ENCODE assay signal across 11 cellular contexts in the genomic region with DNA sequence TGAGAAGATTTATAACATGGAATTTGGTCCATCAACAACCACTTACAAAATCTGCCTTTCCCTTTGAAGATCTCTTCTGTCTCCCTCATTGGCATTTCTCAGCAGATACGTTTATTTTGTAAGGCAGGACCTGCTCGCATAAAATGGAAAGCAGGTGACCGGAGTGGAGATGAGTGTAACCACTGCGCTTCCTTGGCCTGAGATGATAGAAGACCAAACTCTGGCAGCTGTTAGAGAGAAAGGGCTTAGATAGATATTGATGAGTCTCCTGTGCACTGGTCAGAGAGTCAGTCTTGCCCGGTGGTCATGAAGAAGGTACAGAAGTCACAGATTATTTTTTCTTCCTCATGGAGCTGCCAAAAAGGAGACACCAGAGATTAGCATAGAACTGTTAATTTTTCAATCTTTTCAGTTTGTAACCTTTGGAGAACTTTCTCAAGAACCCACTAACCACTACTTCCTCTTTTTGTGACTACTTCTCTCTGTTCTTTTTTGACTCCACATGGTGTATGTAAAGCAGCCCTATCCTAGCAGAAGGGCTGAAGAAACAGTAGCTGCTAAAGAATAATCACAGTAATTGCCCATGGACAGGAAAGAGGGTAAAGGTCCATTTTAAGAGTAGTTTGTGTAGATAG. TPM values are rescaled to one million over a fixed set of nuclear protein-coding genes. Genes with fewer than 3 reads are reported as not detected.
DNase-seq lines count a peak whose midpoint lies in the region; ATAC-seq and TF ChIP-seq lines count a peak whose summit lies in the region.
"Had no signal": no experiment of that assay in that cellular context is flagged by ENCODE, and none has a peak within 500 bp of the region (broad histone marks: within the 10 kb centered on the region; RNA-seq: fewer than 3 reads in every experiment).

No MANE protein-coding gene starts in this region.

- DNase-seq in GM23338 (ENCODE audit: low spot score) (no peak), left lung (no peak), hypothalamus (lab: John Stamatoyannopoulos, UW) (no peak), ascending aorta (ENCODE audit: low spot score in 2 of 2) (no peak), HEK293T (ENCODE audit: extremely low spot score) (no peak)
- DNase-seq in activated T-cell treated with anti-CD3 and anti-CD28 coated beads, Interleukin-2, amount 50 U/mL, for 1 hour = no peak
- DNase-seq: activated CD4-positive, alpha-beta memory T cell treated with anti-CD3 and anti-CD28 coated beads for 36 hours; thyroid gland had no signal

- peaks cover 2% of the 10 kb centered on the region for H3K27me3 Mint-ChIP-seq in GM23338 (ENCODE audit: insufficient read depth, low read depth, poor library complexity)
- H3K27me3 Mint-ChIP-seq: central memory CD8-positive, alpha-beta T cell had no signal

- ATAC-seq in GM18858 (IDR thresholded peaks at IDR 0.05; ENCODE audit: unreplicated experiment) (peak; percentile 97), GM23338 (no peak), HG03571 (IDR thresholded peaks at IDR 0.05; ENCODE audit: unreplicated experiment) (peak; percentile 96), left lung (peak; percentile 35)

- H3K4me1 ChIP-seq in GM23338 (ENCODE audit: insufficient read depth) (no peaks in the 10 kb centered on the region), left lung (peaks cover 0 to 13% of the 10 kb centered on the region in 2 donors), ascending aorta (no peaks in the 10 kb centered on the region)
- H3K4me1 ChIP-seq: thyroid gland had no signal

- no peak overlapping the region for H3K4me2 ChIP-seq in GM23338

- intact Hi-C loops in left lung (cut with DNase I) (no loop called here), ascending aorta (cut with DNase I) (no loop called here)

- H3K27me3 ChIP-seq in GM23338 (ENCODE audit: insufficient read depth) = no peaks in the 10 kb centered on the region
- H3K27me3 ChIP-seq in left lung = peaks cover 0 to 20% of the 10 kb centered on the region in 2 donors
- no peaks in the 10 kb centered on the region for H3K27me3 ChIP-seq in ascending aorta
- H3K27me3 ChIP-seq: thyroid gland had no signal

- H3K79me2 ChIP-seq in GM23338 (replicated peaks; ENCODE audit: insufficient read depth) = no peaks in the 10 kb centered on the region

- H3K36me3 ChIP-seq in GM23338 (ENCODE audit: insufficient read depth) (no peaks in the 10 kb centered on the region), left lung (no peaks in the 10 kb centered on the region), ascending aorta (no peaks in the 10 kb centered on the region)
- H3K36me3 ChIP-seq: thyroid gland had no signal

- no peaks in the 10 kb centered on the region for H3F3A ChIP-seq in GM23338 (replicated peaks; ENCODE audit: low read depth)

- no peaks in the 10 kb centered on the region for H3K9me3 ChIP-seq in left lung
- no peaks in the 10 kb centered on the region for H3K9me3 ChIP-seq in ascending aorta
- H3K9me3 ChIP-seq: thyroid gland had no signal

- CTCF ChIA-PET in HEK293T (lab: Yijun Ruan, JAX) = no interaction called here

- H3K27ac ChIP-seq in GM23338 (ENCODE audit: low read depth) = no peak overlapping the region
- no peak overlapping the region for H3K27ac ChIP-seq in left lung
- H3K27ac ChIP-seq in ascending aorta = no peak overlapping the region
- H3K27ac ChIP-seq: thyroid gland had no signal

- H3K4me1 Mint-ChIP-seq in GM23338 = no peaks in the 10 kb centered on the region

- H3K27ac Mint-ChIP-seq in GM23338 = no peak overlapping the region
- H3K27ac Mint-ChIP-seq: activated CD4-positive, alpha-beta memory T cell treated with anti-CD3 and anti-CD28 coated beads for 36 hours had no signal

- TF ChIP-seq CTCF in GM23338 (conservative IDR thresholded peaks at IDR 0.05; ENCODE audit: low read depth in 2 of 2) (no peak), left lung (IDR thresholded peaks at IDR 0.05) (no peak), ascending aorta (IDR thresholded peaks at IDR 0.05) (no peak)

- H2AFZ ChIP-seq in GM23338 = peak overlapping the region; percentile 25; the same call in 1 of the 2 replicates

- no peaks in the 10 kb centered on the region for H3K36me3 Mint-ChIP-seq in GM23338 (ENCODE audit: low read depth)
- H3K36me3 Mint-ChIP-seq: activated CD4-positive, alpha-beta memory T cell treated with anti-CD3 and anti-CD28 coated beads for 36 hours had no signal

- no peak overlapping the region for H3K4me3 Mint-ChIP-seq in GM23338
- H3K4me3 Mint-ChIP-seq: activated CD4-positive, alpha-beta memory T cell treated with anti-CD3 and anti-CD28 coated beads for 36 hours; central memory CD8-positive, alpha-beta T cell had no signal

- no peak overlapping the region for H3K4me3 ChIP-seq in GM23338
- H3K4me3 ChIP-seq in left lung = no peak overlapping the region
- no peak overlapping the region for H3K4me3 ChIP-seq in ascending aorta
- H3K4me3 ChIP-seq: thyroid gland had no signal

- no peaks in the 10 kb centered on the region for H3K9me3 Mint-ChIP-seq in GM23338
- H3K9me3 Mint-ChIP-seq: activated CD4-positive, alpha-beta memory T cell treated with anti-CD3 and anti-CD28 coated beads for 36 hours; central memory CD8-positive, alpha-beta T cell had no signal

- H4K20me1 ChIP-seq in GM23338 (replicated peaks; ENCODE audit: insufficient read depth) = no peaks in the 10 kb centered on the region

- POLR2A ChIA-PET in HEK293T (lab: Yijun Ruan, JAX) = no interaction called here

- no peaks in the 10 kb centered on the region for H3K9me2 ChIP-seq in GM23338 (ENCODE audit: insufficient read depth)

TF ChIP-seq in GM23338, 12 proteins besides CTCF, POLR2A, EP300 and RAD21 (continues in another document):
- no peak for TF ChIP-seq EZH2 (IDR thresholded peaks at IDR 0.05; ENCODE audit: low read depth, unreplicated experiment)
- TF ChIP-seq, protein P1, sequence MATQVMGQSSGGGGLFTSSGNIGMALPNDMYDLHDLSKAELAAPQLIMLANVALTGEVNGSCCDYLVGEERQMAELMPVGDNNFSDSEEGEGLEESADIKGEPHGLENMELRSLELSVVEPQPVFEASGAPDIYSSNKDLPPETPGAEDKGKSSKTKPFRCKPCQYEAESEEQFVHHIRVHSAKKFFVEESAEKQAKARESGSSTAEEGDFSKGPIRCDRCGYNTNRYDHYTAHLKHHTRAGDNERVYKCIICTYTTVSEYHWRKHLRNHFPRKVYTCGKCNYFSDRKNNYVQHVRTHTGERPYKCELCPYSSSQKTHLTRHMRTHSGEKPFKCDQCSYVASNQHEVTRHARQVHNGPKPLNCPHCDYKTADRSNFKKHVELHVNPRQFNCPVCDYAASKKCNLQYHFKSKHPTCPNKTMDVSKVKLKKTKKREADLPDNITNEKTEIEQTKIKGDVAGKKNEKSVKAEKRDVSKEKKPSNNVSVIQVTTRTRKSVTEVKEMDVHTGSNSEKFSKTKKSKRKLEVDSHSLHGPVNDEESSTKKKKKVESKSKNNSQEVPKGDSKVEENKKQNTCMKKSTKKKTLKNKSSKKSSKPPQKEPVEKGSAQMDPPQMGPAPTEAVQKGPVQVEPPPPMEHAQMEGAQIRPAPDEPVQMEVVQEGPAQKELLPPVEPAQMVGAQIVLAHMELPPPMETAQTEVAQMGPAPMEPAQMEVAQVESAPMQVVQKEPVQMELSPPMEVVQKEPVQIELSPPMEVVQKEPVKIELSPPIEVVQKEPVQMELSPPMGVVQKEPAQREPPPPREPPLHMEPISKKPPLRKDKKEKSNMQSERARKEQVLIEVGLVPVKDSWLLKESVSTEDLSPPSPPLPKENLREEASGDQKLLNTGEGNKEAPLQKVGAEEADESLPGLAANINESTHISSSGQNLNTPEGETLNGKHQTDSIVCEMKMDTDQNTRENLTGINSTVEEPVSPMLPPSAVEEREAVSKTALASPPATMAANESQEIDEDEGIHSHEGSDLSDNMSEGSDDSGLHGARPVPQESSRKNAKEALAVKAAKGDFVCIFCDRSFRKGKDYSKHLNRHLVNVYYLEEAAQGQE (IDR thresholded peaks at IDR 0.05; ENCODE audit: unreplicated experiment) = no peak
- no peak for TF ChIP-seq JUNB (IDR thresholded peaks at IDR 0.05; ENCODE audit: unreplicated experiment)
- TF ChIP-seq STAT1 (IDR thresholded peaks at IDR 0.05; ENCODE audit: unreplicated experiment) = no peak

TF ChIP-seq in HEK293T, 16 proteins besides CTCF, POLR2A, EP300 and RAD21:
- TF ChIP-seq FOXA1 (IDR thresholded peaks at IDR 0.05) (no peak), CTBP1 (IDR thresholded peaks at IDR 0.05; ENCODE audit: borderline replicate concordance) (no peak), L3MBTL2 (conservative IDR thresholded peaks at IDR 0.05) (no peak), ZNF384 (IDR thresholded peaks at IDR 0.05) (no peak), TARDBP (IDR thresholded peaks at IDR 0.05) (no peak), NFRKB (IDR thresholded peaks at IDR 0.05) (no peak), BHLHE40 (IDR thresholded peaks at IDR 0.05; ENCODE audit: borderline replicate concordance) (no peak), HDGF (IDR thresholded peaks at IDR 0.05; ENCODE audit: borderline replicate concordance) (no peak), SP1 (IDR thresholded peaks at IDR 0.05) (no peak), LEF1 (IDR thresholded peaks at IDR 0.05; ENCODE audit: borderline replicate concordance) (no peak), SUZ12 (IDR thresholded peaks at IDR 0.05) (no peak), ELF4 (IDR thresholded peaks at IDR 0.05) (no peak), FOXK2 (IDR thresholded peaks at IDR 0.05) (no peak), FOXM1 (IDR thresholded peaks at IDR 0.05; ENCODE audit: borderline replicate concordance) (no peak), ARNT (IDR thresholded peaks at IDR 0.05) (no peak)
- TF ChIP-seq, protein P2, sequence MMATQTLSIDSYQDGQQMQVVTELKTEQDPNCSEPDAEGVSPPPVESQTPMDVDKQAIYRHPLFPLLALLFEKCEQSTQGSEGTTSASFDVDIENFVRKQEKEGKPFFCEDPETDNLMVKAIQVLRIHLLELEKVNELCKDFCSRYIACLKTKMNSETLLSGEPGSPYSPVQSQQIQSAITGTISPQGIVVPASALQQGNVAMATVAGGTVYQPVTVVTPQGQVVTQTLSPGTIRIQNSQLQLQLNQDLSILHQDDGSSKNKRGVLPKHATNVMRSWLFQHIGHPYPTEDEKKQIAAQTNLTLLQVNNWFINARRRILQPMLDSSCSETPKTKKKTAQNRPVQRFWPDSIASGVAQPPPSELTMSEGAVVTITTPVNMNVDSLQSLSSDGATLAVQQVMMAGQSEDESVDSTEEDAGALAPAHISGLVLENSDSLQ (IDR thresholded peaks at IDR 0.05) = no peak
TF ChIP-seq in HEK293T: peak in this region for 0.

RNA-seq across cellular contexts. Expression of a gene that starts 47.6 kb away (rescaled TPM):
- total RNA-seq in GM23338 (2014; rRNA removed; shearing (Covaris generic)) = not detected in 2 replicates
- not detected in 2 replicates for polyA plus RNA-seq in GM23338 (2016; fragmentation: Nextera tagmentation; extraction: Ambion mirVana)
- under 1 TPM; 0.58 to 0.84 TPM for total RNA-seq in left lung
- not detected for total RNA-seq in ascending aorta

RNA-seq across cellular contexts. Expression of a gene that starts 55.1 kb away (rescaled TPM):
- total RNA-seq in GM23338 (2014; rRNA removed; shearing (Covaris generic)) = not detected in 2 replicates
- not detected in 2 replicates for polyA plus RNA-seq in GM23338 (2016; fragmentation: Nextera tagmentation; extraction: Ambion mirVana)
- total RNA-seq in left lung = not detected
- not detected for total RNA-seq in ascending aorta
- total RNA-seq: activated CD4-positive, alpha-beta memory T cell treated with anti-CD3 and anti-CD28 coated beads for 36 hours; thyroid gland had no signal
